Comparison of ENCODE assay signal across 9 cellular contexts in genomic region chr3:192188218-192188835, GRCh38.
DNase-seq lines count a peak whose midpoint lies in the region; ATAC-seq and TF ChIP-seq lines count a peak whose summit lies in the region.
"Had no signal": no experiment of that assay in that cellular context is flagged by ENCODE, and none has a peak within 500 bp of the region (broad histone marks: within the 10 kb centered on the region; RNA-seq: fewer than 3 reads in every experiment).

No MANE protein-coding gene starts in this region.

- peak; percentile 72 for TF ChIP-seq CTCF in Caco-2 (IDR thresholded peaks at IDR 0.05; ENCODE audit: insufficient read depth in 1 of 2, low read depth in 1 of 2, low read length in 1 of 2, severe bottlenecking in 1 of 2, unreplicated experiment in 1 of 2)

- H3K4me3 Mint-ChIP-seq in Caco-2 (ENCODE audit: unreplicated experiment): no peak overlapping the region
- no peak overlapping the region for H3K4me3 Mint-ChIP-seq in activated CD4-positive, alpha-beta memory T cell treated with anti-CD3 and anti-CD28 coated beads for 36 hours
- H3K4me3 Mint-ChIP-seq: naive B cell had no signal

- no peaks in the 10 kb centered on the region for H3K9me3 ChIP-seq in Caco-2

- peaks cover 7% of the 10 kb centered on the region for H3K4me1 Mint-ChIP-seq in Caco-2 (ENCODE audit: low read depth, unreplicated experiment)
- peaks cover 3% of the 10 kb centered on the region for H3K4me1 Mint-ChIP-seq in activated CD4-positive, alpha-beta memory T cell treated with anti-CD3 and anti-CD28 coated beads for 36 hours (ENCODE audit: low read depth)

- intact Hi-C loops in Caco-2 (cut with micrococcal nuclease; ENCODE audit: unreplicated experiment) (loop anchor here (1.0 to 10.0 kb wide), 3 partner anchors 126 to 774 kb away; no protein-coding TSS in a partner anchor), Right ventricle myocardium superior (cut with DNase I) (loop anchor here (10.0 kb wide), 1 partner anchor 236 kb away; no protein-coding TSS in a partner anchor)
- intact Hi-C loops in activated CD4-positive, alpha-beta memory T cell treated with anti-CD3 and anti-CD28 coated beads for 36 hours (cut with micrococcal nuclease): loop anchor here (1.0 kb wide), 1 partner anchor 256 kb away; no protein-coding TSS in a partner anchor

- no peaks in the 10 kb centered on the region for H3K27me3 Mint-ChIP-seq in Caco-2 (ENCODE audit: insufficient read depth, unreplicated experiment)
- H3K27me3 Mint-ChIP-seq in activated CD4-positive, alpha-beta memory T cell treated with anti-CD3 and anti-CD28 coated beads for 36 hours: no peaks in the 10 kb centered on the region
- H3K27me3 Mint-ChIP-seq: naive B cell had no signal

- H3K27me3 ChIP-seq in Caco-2 (replicated peaks; ENCODE audit: control insufficient read depth, insufficient read depth, low read length): no peaks in the 10 kb centered on the region

- DNase-seq in Caco-2 (peak; percentile 42 to 59), GM19238 (ENCODE audit: insufficient read length, low spot score) (peak; percentile 17), NCI-H446 (lab: John Stamatoyannopoulos, UW) (peak; percentile 70 to 91), Right ventricle myocardium superior (peak; percentile 68), cerebellar nuclear complex (lab: John Stamatoyannopoulos, UW) (no peak)
- DNase-seq in activated CD4-positive, alpha-beta memory T cell treated with anti-CD3 and anti-CD28 coated beads for 36 hours: peak; percentile 47
- peak; percentile 27 for DNase-seq in stimulated activated CD4-positive, alpha-beta T cell treated with anti-CD3 and anti-CD28 coated beads, Interleukin-12 subunit alpha, Interleukin-12 subunit beta, amount 100 ng/mL, for 4 hours
- DNase-seq: naive B cell had no signal

- no peaks in the 10 kb centered on the region for H3K36me3 Mint-ChIP-seq in Caco-2 (ENCODE audit: insufficient read depth, unreplicated experiment)
- no peaks in the 10 kb centered on the region for H3K36me3 Mint-ChIP-seq in activated CD4-positive, alpha-beta memory T cell treated with anti-CD3 and anti-CD28 coated beads for 36 hours
- H3K36me3 Mint-ChIP-seq: naive B cell had no signal

- no peak overlapping the region for H3K4me3 ChIP-seq in Caco-2 (ENCODE audit: low read depth, low read length)

- H3K9me3 Mint-ChIP-seq in Caco-2 (ENCODE audit: unreplicated experiment): peaks cover 10% of the 10 kb centered on the region
- H3K9me3 Mint-ChIP-seq in activated CD4-positive, alpha-beta memory T cell treated with anti-CD3 and anti-CD28 coated beads for 36 hours: no peaks in the 10 kb centered on the region

- BruUV-seq in Caco-2 (replicated peaks; lab: Mats Ljungman, UMichigan): no TSS peak

- no peaks in the 10 kb centered on the region for H3K4me1 ChIP-seq in Caco-2

- ATAC-seq in HG03095 (IDR thresholded peaks at IDR 0.05; ENCODE audit: unreplicated experiment): peak; percentile 90
- peak; percentile 64 for ATAC-seq in Right ventricle myocardium superior (ENCODE audit: poor library complexity)

- CTCF ChIA-PET in Caco-2 (lab: Charles Lee): no interaction called here
- CTCF ChIA-PET in activated CD4-positive, alpha-beta memory T cell treated with anti-CD3 and anti-CD28 coated beads for 36 hours (lab: Charles Lee): interaction anchor here (0.8 to 4.1 kb wide), 4 partner anchors 13 to 1234 kb away, joined by 3 to 51 read pairs (median 3); no protein-coding TSS in a partner anchor

- no peak overlapping the region for H3K27ac Mint-ChIP-seq in Caco-2 (ENCODE audit: unreplicated experiment)
- H3K27ac Mint-ChIP-seq in activated CD4-positive, alpha-beta memory T cell treated with anti-CD3 and anti-CD28 coated beads for 36 hours: no peak overlapping the region
- H3K27ac Mint-ChIP-seq: naive B cell had no signal

- no peaks in the 10 kb centered on the region for H3K36me3 ChIP-seq in Caco-2 (ENCODE audit: control insufficient read depth, insufficient read depth, low read length)

- POLR2A ChIA-PET in Caco-2 (lab: Charles Lee): no interaction called here
- POLR2A ChIA-PET in activated CD4-positive, alpha-beta memory T cell treated with anti-CD3 and anti-CD28 coated beads for 36 hours (lab: Charles Lee): no interaction called here

Comparison
In these comparisons a context has a peak if more than half of its experiments do, and no peak if none do; other contexts are left out.
1. DNase-seq: peak in Caco-2 (2 of 2), GM19238 (single experiment), NCI-H446 (2 of 2), activated CD4-positive, alpha-beta memory T cell treated with anti-CD3 and anti-CD28 coated beads for 36 hours (single experiment), Right ventricle myocardium superior (single experiment) and stimulated activated CD4-positive, alpha-beta T cell treated with anti-CD3 and anti-CD28 coated beads, Interleukin-12 subunit alpha, Interleukin-12 subunit beta, amount 100 ng/mL, for 4 hours (single experiment); none in cerebellar nuclear complex (0 of 2).